Comparison of ENCODE assay signal across 13 cellular contexts in the genomic region with DNA sequence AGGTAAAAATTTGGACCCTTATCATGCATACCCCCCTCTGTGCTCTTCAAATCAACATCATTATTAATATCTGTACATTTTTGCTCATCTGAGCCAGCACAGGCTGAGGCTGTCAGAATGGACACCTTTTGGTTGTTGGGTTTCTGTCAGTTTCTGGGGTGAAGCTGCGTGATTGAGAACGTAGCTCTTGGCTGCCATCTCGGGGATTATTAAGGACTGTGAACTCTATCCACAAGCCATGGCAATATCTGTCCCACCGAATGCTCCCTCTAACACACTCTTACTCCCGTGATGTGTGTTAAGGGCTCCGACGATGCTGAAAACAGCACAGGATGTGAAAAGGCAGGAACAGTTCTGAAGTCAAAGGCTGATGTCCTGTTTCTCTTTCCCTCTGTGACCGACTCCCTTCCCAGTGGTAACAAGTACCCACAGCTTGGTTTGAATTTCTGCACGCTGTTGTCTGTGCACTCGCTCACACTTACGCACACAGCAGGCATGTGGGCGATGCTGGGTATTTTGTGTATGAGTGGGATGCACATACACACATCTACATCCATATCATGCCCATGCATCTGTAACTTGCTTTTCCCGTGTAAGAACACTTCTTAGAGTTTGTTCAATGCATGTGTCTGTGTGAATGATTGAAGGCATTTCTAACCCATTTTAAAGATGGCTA.
DNase-seq lines count a peak whose midpoint lies in the region; ATAC-seq and TF ChIP-seq lines count a peak whose summit lies in the region.
"Had no signal": no experiment of that assay in that cellular context is flagged by ENCODE, and none has a peak within 500 bp of the region (broad histone marks: within the 10 kb centered on the region; RNA-seq: fewer than 3 reads in every experiment).

No MANE protein-coding gene starts in this region.

- no peak overlapping the region for H2AFZ ChIP-seq in PC-9

- no peaks in the 10 kb centered on the region for H3K79me2 ChIP-seq in PC-9 (ENCODE audit: low read depth)

- no peaks in the 10 kb centered on the region for H3F3A ChIP-seq in PC-9 (ENCODE audit: insufficient read depth, low read depth)

- H3K4me1 Mint-ChIP-seq in activated CD4-positive, alpha-beta T cell treated with anti-CD3 and anti-CD28 coated beads, Interleukin-2, amount 10 ng/mL, durations not matched to agents 24 days and 14 days: no peaks in the 10 kb centered on the region

- no peak overlapping the region for H3K4me3 Mint-ChIP-seq in activated CD4-positive, alpha-beta T cell treated with anti-CD3 and anti-CD28 coated beads, Interleukin-2, amount 10 ng/mL, durations not matched to agents 24 days and 14 days
- H3K4me3 Mint-ChIP-seq: naive thymus-derived CD8-positive, alpha-beta T cell had no signal

- H3K9me3 Mint-ChIP-seq in activated CD4-positive, alpha-beta T cell treated with anti-CD3 and anti-CD28 coated beads, Interleukin-2, amount 10 ng/mL, durations not matched to agents 24 days and 14 days: no peaks in the 10 kb centered on the region

- H3K4me3 ChIP-seq in PC-9: no peak overlapping the region
- H3K4me3 ChIP-seq: SJCRH30, thyroid gland had no signal

- no peak for ATAC-seq in left lobe of liver
- no peak for ATAC-seq in GM19452 (IDR thresholded peaks at IDR 0.05; ENCODE audit: unreplicated experiment)
- ATAC-seq in GM18870 (IDR thresholded peaks at IDR 0.05; ENCODE audit: unreplicated experiment): no peak
- ATAC-seq: naive thymus-derived CD8-positive, alpha-beta T cell had no signal

- H3K36me3 Mint-ChIP-seq in activated CD4-positive, alpha-beta T cell treated with anti-CD3 and anti-CD28 coated beads, Interleukin-2, amount 10 ng/mL, durations not matched to agents 24 days and 14 days (ENCODE audit: low read depth): no peaks in the 10 kb centered on the region

- H3K4me2 ChIP-seq in PC-9: no peak overlapping the region

- H3K27ac Mint-ChIP-seq in activated CD4-positive, alpha-beta T cell treated with anti-CD3 and anti-CD28 coated beads, Interleukin-2, amount 10 ng/mL, durations not matched to agents 24 days and 14 days: no peak overlapping the region
- H3K27ac Mint-ChIP-seq: naive thymus-derived CD8-positive, alpha-beta T cell had no signal

- no peak overlapping the region for H3K27ac ChIP-seq in PC-9
- H3K27ac ChIP-seq: SJCRH30, thyroid gland had no signal

- H3K27me3 ChIP-seq in PC-9 (ENCODE audit: insufficient read depth, low read depth): peaks cover 59% of the 10 kb centered on the region
- H3K27me3 ChIP-seq: thyroid gland had no signal

- no TSS peak for BruUV-seq in PC-9 (replicated peaks; lab: Mats Ljungman, UMichigan)

- peak; percentile 63 for DNase-seq in activated CD4-positive, alpha-beta T cell treated with anti-CD3 and anti-CD28 coated beads, Interleukin-2, amount 10 ng/mL, durations not matched to agents 24 days and 14 days
- no peak for DNase-seq in activated CD4-positive, alpha-beta T cell treated with anti-CD3 and anti-CD28 coated beads, Interleukin-2, amount 50 U/mL, for 48 hours
- DNase-seq in H4 (ENCODE audit: low spot score): peak; percentile 1
- no peak for DNase-seq in PC-9
- DNase-seq in left lobe of liver (ENCODE audit: low spot score): peak; percentile 30
- no peak for DNase-seq in EL
- DNase-seq: activated CD4-positive, alpha-beta T cell treated with anti-CD3 and anti-CD28 coated beads, Interleukin-2, amount 50 U/mL, for 4 hours; amygdala; SJCRH30; thyroid gland had no signal

- H3K36me3 ChIP-seq in PC-9 (ENCODE audit: low read depth): no peaks in the 10 kb centered on the region
- H3K36me3 ChIP-seq: SJCRH30, thyroid gland had no signal

- no peaks in the 10 kb centered on the region for H3K9me2 ChIP-seq in PC-9 (ENCODE audit: insufficient read depth)

- H3K4me1 ChIP-seq in PC-9 (replicated peaks; ENCODE audit: insufficient read depth): no peaks in the 10 kb centered on the region
- H3K4me1 ChIP-seq: SJCRH30, thyroid gland had no signal

- CTCF ChIA-PET in PC-9 (lab: Charles Lee): no interaction called here

- peaks cover 39% of the 10 kb centered on the region for H3K27me3 Mint-ChIP-seq in activated CD4-positive, alpha-beta T cell treated with anti-CD3 and anti-CD28 coated beads, Interleukin-2, amount 10 ng/mL, durations not matched to agents 24 days and 14 days

- 0 out of 2 replicates have a peak, but pooled peaks have one; percentile 29 for TF ChIP-seq CTCF in PC-9 (conservative IDR thresholded peaks at IDR 0.05)

- intact Hi-C loops in activated CD4-positive, alpha-beta T cell treated with anti-CD3 and anti-CD28 coated beads, Interleukin-2, amount 10 ng/mL, durations not matched to agents 24 days and 14 days (cut with micrococcal nuclease): no loop called here
- intact Hi-C loops in PC-9 (cut with micrococcal nuclease; ENCODE audit: unreplicated experiment): no loop called here

- no peaks in the 10 kb centered on the region; the same call in 1 of the 2 replicates for H4K20me1 ChIP-seq in PC-9 (ENCODE audit: insufficient read depth)

- no peaks in the 10 kb centered on the region for H3K9me3 ChIP-seq in PC-9 (ENCODE audit: insufficient read depth, low read depth)
- H3K9me3 ChIP-seq: SJCRH30, thyroid gland had no signal

- POLR2A ChIA-PET in PC-9 (lab: Charles Lee; ENCODE audit: unreplicated experiment): no interaction called here

Comparison
In these comparisons a context has a peak if more than half of its experiments do, and no peak if none do; other contexts are left out.
1. DNase-seq: peak in activated CD4-positive, alpha-beta T cell treated with anti-CD3 and anti-CD28 coated beads, Interleukin-2, amount 10 ng/mL, durations not matched to agents 24 days and 14 days (single experiment), H4 (single experiment) and left lobe of liver (single experiment); none in activated CD4-positive, alpha-beta T cell treated with anti-CD3 and anti-CD28 coated beads, Interleukin-2, amount 50 U/mL, for 48 hours (0 of 2), PC-9 (0 of 2) and EL (single experiment).